1 cellular context compared by ENCODE assay signal in the genomic region with DNA sequence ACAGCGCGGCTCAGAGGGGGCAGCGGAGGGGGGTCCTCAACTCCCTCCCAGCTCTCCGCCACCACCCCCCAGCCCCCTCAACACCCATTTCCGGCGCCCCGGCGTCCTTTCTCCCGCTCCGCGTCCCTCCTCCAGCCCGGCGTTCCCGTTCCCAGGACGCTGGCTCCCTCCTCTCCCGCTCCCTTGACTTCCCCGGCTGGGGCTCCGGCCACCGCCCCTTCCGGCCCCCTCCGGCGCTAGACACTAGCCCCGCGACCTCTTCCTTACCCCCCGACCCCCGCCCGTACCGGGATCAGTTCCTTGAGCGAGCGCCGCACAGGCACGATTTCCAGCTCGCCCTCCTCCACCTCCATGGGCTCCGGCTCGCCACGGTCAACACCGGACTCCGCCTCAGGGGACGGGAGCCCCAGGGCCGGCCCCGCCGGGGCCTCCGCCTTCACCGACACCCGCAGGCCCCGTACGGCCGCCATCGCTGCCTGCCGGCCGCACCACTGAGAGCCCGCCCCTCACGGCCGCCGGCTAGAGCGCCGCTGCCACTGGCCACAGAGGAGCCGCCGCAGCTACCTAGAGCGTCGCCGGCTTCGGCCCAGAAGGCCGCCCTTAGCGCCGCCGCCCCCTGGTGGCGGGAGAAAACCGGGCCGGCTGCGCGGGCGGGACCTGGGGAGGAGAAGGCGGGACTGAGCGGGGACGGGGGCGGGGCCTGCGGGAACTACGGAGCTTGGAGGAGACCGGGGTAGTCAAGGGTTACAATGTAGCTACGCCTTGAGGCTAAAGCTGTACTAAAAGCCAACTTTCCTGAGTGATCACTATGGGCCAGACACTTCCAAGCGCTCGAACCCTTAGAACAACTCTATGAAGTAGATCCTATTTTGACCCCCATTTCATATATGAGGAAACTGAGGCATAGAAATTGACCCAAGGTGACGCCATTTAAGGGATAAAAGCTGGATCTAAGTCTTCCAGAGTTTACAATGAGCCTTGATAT.
TF ChIP-seq lines count a peak whose summit lies in the region.

TSS of gene NCBP3 (minus strand) at position 493 of the 985 bp plus-strand sequence. CDS start at position 470, 23 bp downstream.

TF ChIP-seq in HepG2, 621 proteins besides CTCF, POLR2A, EP300 and RAD21 (continued from another document and continues in another):
- TF ChIP-seq, protein P1, sequence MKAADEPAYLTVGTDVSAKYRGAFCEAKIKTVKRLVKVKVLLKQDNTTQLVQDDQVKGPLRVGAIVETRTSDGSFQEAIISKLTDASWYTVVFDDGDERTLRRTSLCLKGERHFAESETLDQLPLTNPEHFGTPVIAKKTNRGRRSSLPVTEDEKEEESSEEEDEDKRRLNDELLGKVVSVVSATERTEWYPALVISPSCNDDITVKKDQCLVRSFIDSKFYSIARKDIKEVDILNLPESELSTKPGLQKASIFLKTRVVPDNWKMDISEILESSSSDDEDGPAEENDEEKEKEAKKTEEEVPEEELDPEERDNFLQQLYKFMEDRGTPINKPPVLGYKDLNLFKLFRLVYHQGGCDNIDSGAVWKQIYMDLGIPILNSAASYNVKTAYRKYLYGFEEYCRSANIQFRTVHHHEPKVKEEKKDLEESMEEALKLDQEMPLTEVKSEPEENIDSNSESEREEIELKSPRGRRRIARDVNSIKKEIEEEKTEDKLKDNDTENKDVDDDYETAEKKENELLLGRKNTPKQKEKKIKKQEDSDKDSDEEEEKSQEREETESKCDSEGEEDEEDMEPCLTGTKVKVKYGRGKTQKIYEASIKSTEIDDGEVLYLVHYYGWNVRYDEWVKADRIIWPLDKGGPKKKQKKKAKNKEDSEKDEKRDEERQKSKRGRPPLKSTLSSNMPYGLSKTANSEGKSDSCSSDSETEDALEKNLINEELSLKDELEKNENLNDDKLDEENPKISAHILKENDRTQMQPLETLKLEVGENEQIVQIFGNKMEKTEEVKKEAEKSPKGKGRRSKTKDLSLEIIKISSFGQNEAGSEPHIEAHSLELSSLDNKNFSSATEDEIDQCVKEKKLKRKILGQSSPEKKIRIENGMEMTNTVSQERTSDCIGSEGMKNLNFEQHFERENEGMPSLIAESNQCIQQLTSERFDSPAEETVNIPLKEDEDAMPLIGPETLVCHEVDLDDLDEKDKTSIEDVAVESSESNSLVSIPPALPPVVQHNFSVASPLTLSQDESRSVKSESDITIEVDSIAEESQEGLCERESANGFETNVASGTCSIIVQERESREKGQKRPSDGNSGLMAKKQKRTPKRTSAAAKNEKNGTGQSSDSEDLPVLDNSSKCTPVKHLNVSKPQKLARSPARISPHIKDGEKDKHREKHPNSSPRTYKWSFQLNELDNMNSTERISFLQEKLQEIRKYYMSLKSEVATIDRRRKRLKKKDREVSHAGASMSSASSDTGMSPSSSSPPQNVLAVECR (CRISPR knock-in tag; IDR thresholded peaks at IDR 0.05; ENCODE audit: borderline replicate concordance), result peak; percentile 93
- TF ChIP-seq NCOA1 (CRISPR knock-in tag; IDR thresholded peaks at IDR 0.05), result peak; percentile 64; the same call in 1 of the 2 replicates
- peak; percentile 91 for TF ChIP-seq ZSCAN29 (CRISPR knock-in tag; conservative IDR thresholded peaks at IDR 0.05)
- no peak for TF ChIP-seq MNT (IDR thresholded peaks at IDR 0.05)
- TF ChIP-seq CBX2 (IDR thresholded peaks at IDR 0.05; ENCODE audit: low read depth, low read length), result no peak
- no peak for TF ChIP-seq CBX2 (CRISPR knock-in tag; IDR thresholded peaks at IDR 0.05; ENCODE audit: low read depth)
- no peak for TF ChIP-seq RAD51 (IDR thresholded peaks at IDR 0.05; ENCODE audit: borderline replicate concordance)
- TF ChIP-seq NR0B2 (CRISPR knock-in tag; IDR thresholded peaks at IDR 0.05), result no peak; the same call in 1 of the 2 replicates
- no peak for TF ChIP-seq FOXP1 (IDR thresholded peaks at IDR 0.05)
- no peak for TF ChIP-seq FOXP1 (CRISPR knock-in tag; IDR thresholded peaks at IDR 0.05)
- TF ChIP-seq ZNF33A (CRISPR knock-in tag; IDR thresholded peaks at IDR 0.05; ENCODE audit: borderline replicate concordance), result no peak
- TF ChIP-seq ETV5 (CRISPR knock-in tag; IDR thresholded peaks at IDR 0.05; ENCODE audit: borderline replicate concordance), result peak; percentile 15; the same call in 1 of the 2 replicates
- peak; percentile 66; the same call in 1 of the 2 replicates for TF ChIP-seq ZNF761 (CRISPR knock-in tag; conservative IDR thresholded peaks at IDR 0.05)
- TF ChIP-seq ZNF143 (CRISPR knock-in tag; IDR thresholded peaks at IDR 0.05), result peak; percentile 38; the same call in 1 of the 2 replicates
- TF ChIP-seq ZFP82 (CRISPR knock-in tag; IDR thresholded peaks at IDR 0.05; ENCODE audit: borderline replicate concordance), result peak; percentile 70; the same call in 1 of the 2 replicates
- TF ChIP-seq PRDM4 (CRISPR knock-in tag; IDR thresholded peaks at IDR 0.05; ENCODE audit: borderline replicate concordance), result no peak
- TF ChIP-seq MXI1 (IDR thresholded peaks at IDR 0.05; ENCODE audit: borderline replicate concordance, low read depth, low read length), result peak; percentile 69; the same call in 1 of the 3 replicates
- peak; percentile 93 for TF ChIP-seq THAP11 (CRISPR knock-in tag; IDR thresholded peaks at IDR 0.05)
- TF ChIP-seq IRF2 (CRISPR knock-in tag; IDR thresholded peaks at IDR 0.05), result peak; percentile 90
- peak; percentile 75; the same call in 1 of the 2 replicates for TF ChIP-seq ZSCAN5A (CRISPR knock-in tag; IDR thresholded peaks at IDR 0.05; ENCODE audit: borderline replicate concordance)
- 0 out of 2 replicates have a peak, but pooled peaks have one; percentile 58 for TF ChIP-seq SMAD1 (CRISPR knock-in tag; IDR thresholded peaks at IDR 0.05; ENCODE audit: borderline replicate concordance, low read depth)
- peak; percentile 76 for TF ChIP-seq ELF3 (CRISPR knock-in tag; IDR thresholded peaks at IDR 0.05)
- TF ChIP-seq ZKSCAN1 (IDR thresholded peaks at IDR 0.05; ENCODE audit: low read length), result no peak
- no peak for TF ChIP-seq ZNF652 (CRISPR knock-in tag; IDR thresholded peaks at IDR 0.05; ENCODE audit: borderline replicate concordance, low read depth)
- TF ChIP-seq ZNF703 (CRISPR knock-in tag; IDR thresholded peaks at IDR 0.05; ENCODE audit: borderline replicate concordance), result peak; percentile 89; the same call in 1 of the 2 replicates
- no peak for TF ChIP-seq SP140L (CRISPR knock-in tag; IDR thresholded peaks at IDR 0.05; ENCODE audit: borderline replicate concordance)
- peak; percentile 86 for TF ChIP-seq GABPB1 (CRISPR knock-in tag; IDR thresholded peaks at IDR 0.05)
- TF ChIP-seq HNRNPK (IDR thresholded peaks at IDR 0.05; ENCODE audit: low read depth, low read length, poor library complexity, severe bottlenecking), result peak; percentile 91
- no peak for TF ChIP-seq PHB2 (IDR thresholded peaks at IDR 0.05; ENCODE audit: partially characterized antibody)
- no peak for TF ChIP-seq SCMH1 (CRISPR knock-in tag; IDR thresholded peaks at IDR 0.05; ENCODE audit: borderline replicate concordance)
- TF ChIP-seq ZSCAN12 (CRISPR knock-in tag; IDR thresholded peaks at IDR 0.05), result 0 out of 2 replicates have a peak, but pooled peaks have one; percentile 45
- TF ChIP-seq, protein P2, sequence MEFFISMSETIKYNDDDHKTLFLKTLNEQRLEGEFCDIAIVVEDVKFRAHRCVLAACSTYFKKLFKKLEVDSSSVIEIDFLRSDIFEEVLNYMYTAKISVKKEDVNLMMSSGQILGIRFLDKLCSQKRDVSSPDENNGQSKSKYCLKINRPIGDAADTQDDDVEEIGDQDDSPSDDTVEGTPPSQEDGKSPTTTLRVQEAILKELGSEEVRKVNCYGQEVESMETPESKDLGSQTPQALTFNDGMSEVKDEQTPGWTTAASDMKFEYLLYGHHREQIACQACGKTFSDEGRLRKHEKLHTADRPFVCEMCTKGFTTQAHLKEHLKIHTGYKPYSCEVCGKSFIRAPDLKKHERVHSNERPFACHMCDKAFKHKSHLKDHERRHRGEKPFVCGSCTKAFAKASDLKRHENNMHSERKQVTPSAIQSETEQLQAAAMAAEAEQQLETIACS (CRISPR knock-in tag; IDR thresholded peaks at IDR 0.05), result no peak
- 0 out of 2 replicates have a peak, but pooled peaks have one; percentile 11 for TF ChIP-seq SIX1 (CRISPR knock-in tag; IDR thresholded peaks at IDR 0.05; ENCODE audit: borderline replicate concordance)
- TF ChIP-seq, protein P3, sequence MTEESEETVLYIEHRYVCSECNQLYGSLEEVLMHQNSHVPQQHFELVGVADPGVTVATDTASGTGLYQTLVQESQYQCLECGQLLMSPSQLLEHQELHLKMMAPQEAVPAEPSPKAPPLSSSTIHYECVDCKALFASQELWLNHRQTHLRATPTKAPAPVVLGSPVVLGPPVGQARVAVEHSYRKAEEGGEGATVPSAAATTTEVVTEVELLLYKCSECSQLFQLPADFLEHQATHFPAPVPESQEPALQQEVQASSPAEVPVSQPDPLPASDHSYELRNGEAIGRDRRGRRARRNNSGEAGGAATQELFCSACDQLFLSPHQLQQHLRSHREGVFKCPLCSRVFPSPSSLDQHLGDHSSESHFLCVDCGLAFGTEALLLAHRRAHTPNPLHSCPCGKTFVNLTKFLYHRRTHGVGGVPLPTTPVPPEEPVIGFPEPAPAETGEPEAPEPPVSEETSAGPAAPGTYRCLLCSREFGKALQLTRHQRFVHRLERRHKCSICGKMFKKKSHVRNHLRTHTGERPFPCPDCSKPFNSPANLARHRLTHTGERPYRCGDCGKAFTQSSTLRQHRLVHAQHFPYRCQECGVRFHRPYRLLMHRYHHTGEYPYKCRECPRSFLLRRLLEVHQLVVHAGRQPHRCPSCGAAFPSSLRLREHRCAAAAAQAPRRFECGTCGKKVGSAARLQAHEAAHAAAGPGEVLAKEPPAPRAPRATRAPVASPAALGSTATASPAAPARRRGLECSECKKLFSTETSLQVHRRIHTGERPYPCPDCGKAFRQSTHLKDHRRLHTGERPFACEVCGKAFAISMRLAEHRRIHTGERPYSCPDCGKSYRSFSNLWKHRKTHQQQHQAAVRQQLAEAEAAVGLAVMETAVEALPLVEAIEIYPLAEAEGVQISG (CRISPR knock-in tag; IDR thresholded peaks at IDR 0.05), result peak; percentile 99
- TF ChIP-seq CENPBD1 (CRISPR knock-in tag; IDR thresholded peaks at IDR 0.05; ENCODE audit: borderline replicate concordance, low read depth), result no peak
- TF ChIP-seq AGO1 (IDR thresholded peaks at IDR 0.05; ENCODE audit: low read depth, low read length, poor library complexity, severe bottlenecking), result peak; percentile 66
